ENCODE assay signal across 17 cellular contexts in the genomic region with DNA sequence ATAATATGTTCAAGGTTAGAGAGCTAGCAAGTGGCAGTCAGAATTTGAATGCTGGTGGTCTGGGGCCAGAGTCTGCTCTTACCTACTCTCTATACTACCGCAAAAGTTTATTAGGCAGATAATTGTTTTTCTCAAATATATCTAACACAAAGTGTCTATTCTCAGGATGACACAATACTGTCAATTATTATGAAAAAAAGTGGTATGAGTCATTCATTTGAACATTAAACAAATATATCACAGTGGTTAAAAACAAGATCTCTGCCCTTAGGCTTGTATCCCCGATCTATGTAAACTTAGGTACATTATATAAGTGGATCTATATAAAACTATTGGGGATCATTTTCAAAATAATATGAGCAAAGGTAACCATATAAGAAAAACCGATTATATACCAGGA.
A peak's percentile ranks its signal among the peaks of the same experiment; 100 is the strongest.
DNase-seq lines count a peak whose midpoint lies in the region; ATAC-seq, FAIRE-seq and TF ChIP-seq lines count a peak whose summit lies in the region.
"Had no signal": no experiment of that assay in that cellular context is flagged by ENCODE, and none has a peak within 500 bp of the region (broad histone marks: within the 10 kb centered on the region; RNA-seq: fewer than 3 reads in every experiment).

No MANE protein-coding gene starts in this region.

- no peak overlapping the region for H3K9ac ChIP-seq in trophoblast cell (ENCODE audit: low read length)

- H3K27ac ChIP-seq in RWPE2 (ENCODE audit: poor library complexity, severe bottlenecking) (peak overlapping the region; percentile 57), trophoblast cell (ENCODE audit: low read depth, low read length) (no peak overlapping the region)
- H3K27ac ChIP-seq: A549, PC-9 had no signal

- no peak overlapping the region for H3K4me2 ChIP-seq in trophoblast cell (ENCODE audit: low read length)
- H3K4me2 ChIP-seq: A549, PC-9 had no signal

- H3K79me2 ChIP-seq in trophoblast cell (ENCODE audit: control insufficient read depth, insufficient read depth, low read length, poor library complexity), result no peaks in the 10 kb centered on the region

- WGBS in trophoblast cell (ENCODE audit: extremely low coverage, insufficient coverage, insufficient read length), result no CpG with 5 or more reads among the region's 3 CpGs

- H4K91ac ChIP-seq in trophoblast cell (ENCODE audit: low read depth, low read length), result no peak overlapping the region

- peak; percentile 56 for ATAC-seq in RWPE2 (ENCODE audit: low read depth)
- ATAC-seq: A549, Right ventricle myocardium inferior had no signal

- H2AFZ ChIP-seq in trophoblast cell (ENCODE audit: insufficient read depth, low read length, poor library complexity), result no peak overlapping the region
- H2AFZ ChIP-seq: PC-9 had no signal

- H3K36me3 ChIP-seq in RWPE2 (ENCODE audit: low read depth), result no peaks in the 10 kb centered on the region
- H3K36me3 ChIP-seq in bronchial epithelial cell (ENCODE audit: control insufficient read depth, insufficient read depth, low read length), result no peaks in the 10 kb centered on the region
- no peaks in the 10 kb centered on the region for H3K36me3 ChIP-seq in trophoblast cell (ENCODE audit: control insufficient read depth in 1 of 2, insufficient read depth in 2 of 2, low read length in 2 of 2)

- peaks cover 6% of the 10 kb centered on the region for H3K79me1 ChIP-seq in trophoblast cell (ENCODE audit: low read length)

- TF ChIP-seq CTCF in RWPE2 (IDR thresholded peaks at IDR 0.05; ENCODE audit: poor library complexity, severe bottlenecking) (no peak), bronchial epithelial cell (IDR thresholded peaks at IDR 0.05; ENCODE audit: insufficient read depth, low read length, severe bottlenecking) (no peak)

- no peak overlapping the region for H3K23ac ChIP-seq in trophoblast cell (ENCODE audit: low read length)

- H2BK12ac ChIP-seq in trophoblast cell (ENCODE audit: low read length), result no peak overlapping the region

- H2AK5ac ChIP-seq in trophoblast cell (ENCODE audit: low read length), result no peak overlapping the region

- no peak overlapping the region for H4K12ac ChIP-seq in trophoblast cell (ENCODE audit: low read depth, low read length)

- no peaks in the 10 kb centered on the region for H3K9me3 ChIP-seq in RWPE2 (ENCODE audit: severe bottlenecking)
- H3K9me3 ChIP-seq in trophoblast cell (ENCODE audit: insufficient read depth, low read depth, low read length), result no peaks in the 10 kb centered on the region
- H3K9me3 ChIP-seq: A549 had no signal

- DNase-seq in DMS53 treated with DMSO at 0.1 percent for 48 hours (lab: John Stamatoyannopoulos, UW; ENCODE audit: unreplicated experiment) (peak; percentile 14), RWPE2 (ENCODE audit: low spot score) (no peak), bronchial epithelial cell (ENCODE audit: low read depth) (peak; percentile 79), trophoblast cell (no peak), medulla oblongata (ENCODE audit: extremely low spot score) (no peak), NCI-H526 treated with DMSO at 0.1 percent for 48 hours (lab: John Stamatoyannopoulos, UW) (no peak), NCI-H226 (no peak)
- DNase-seq: DMS79 treated with DMSO at 0.1 percent for 48 hours, GF-D8, H9, NCI-H146, NCI-H2107, NCI-H345, NCI-H69 had no signal

- H3K4me3 ChIP-seq in RWPE2 (ENCODE audit: severe bottlenecking) (no peak overlapping the region), bronchial epithelial cell (ENCODE audit: low read depth, low read length) (no peak overlapping the region), trophoblast cell (ENCODE audit: low read depth, low read length) (no peak overlapping the region)
- H3K4me3 ChIP-seq: A549, PC-9 had no signal

- H3K27me3 ChIP-seq in RWPE2 (ENCODE audit: insufficient read depth, poor library complexity, severe bottlenecking), result no peaks in the 10 kb centered on the region
- no peaks in the 10 kb centered on the region for H3K27me3 ChIP-seq in bronchial epithelial cell (ENCODE audit: control insufficient read depth, insufficient read depth, low read length)
- no peaks in the 10 kb centered on the region for H3K27me3 ChIP-seq in trophoblast cell (ENCODE audit: insufficient read depth, low read length)

- H2BK5ac ChIP-seq in trophoblast cell (ENCODE audit: low read depth, low read length, poor library complexity), result peak overlapping the region; percentile 86

- no peak overlapping the region for H3K14ac ChIP-seq in trophoblast cell (ENCODE audit: low read length)

- H3K4me1 ChIP-seq in RWPE2 (ENCODE audit: insufficient read depth, poor library complexity, severe bottlenecking) (peaks cover 26% of the 10 kb centered on the region), trophoblast cell (ENCODE audit: control insufficient read depth in 1 of 2, insufficient read depth in 2 of 2, low read length in 2 of 2) (peaks cover 0 to 8% of the 10 kb centered on the region in 2 experiments)
- H3K4me1 ChIP-seq: A549 had no signal

- no peak overlapping the region for H3K4ac ChIP-seq in trophoblast cell (ENCODE audit: low read depth, low read length)

- H4K8ac ChIP-seq in trophoblast cell (ENCODE audit: low read depth, low read length), result no peak overlapping the region

- FAIRE-seq in bronchial epithelial cell (lab: Jason Lieb, UNC), result no peak
- FAIRE-seq: A549 had no signal

- H3K18ac ChIP-seq in trophoblast cell (ENCODE audit: low read length), result no peak overlapping the region

- no peak overlapping the region for H2BK120ac ChIP-seq in trophoblast cell (ENCODE audit: insufficient read depth, low read length, poor library complexity)

Comparison
In these comparisons a context has a peak if more than half of its experiments do, and no peak if none do; other contexts are left out.
1. DNase-seq: peak in DMS53 treated with DMSO at 0.1 percent for 48 hours (single experiment) and bronchial epithelial cell (single experiment); none in RWPE2 (single experiment), trophoblast cell (0 of 2), medulla oblongata (single experiment), NCI-H526 treated with DMSO at 0.1 percent for 48 hours (single experiment) and NCI-H226 (single experiment).